ENCODE assay signal across 1 cellular context in genomic region chr10:21238717-21239116, GRCh38.
TF ChIP-seq lines count a peak whose summit lies in the region.

No MANE protein-coding gene starts in this region.

TF ChIP-seq in GM23338, 12 proteins besides CTCF, POLR2A, EP300 and RAD21 (continued from another document):
- TF ChIP-seq ZNF462 (CRISPR knock-in tag; IDR thresholded peaks at IDR 0.05), result no peak
- TF ChIP-seq STAT1 (IDR thresholded peaks at IDR 0.05; ENCODE audit: unreplicated experiment), result no peak
- no peak for TF ChIP-seq ZNF331 (CRISPR knock-in tag; IDR thresholded peaks at IDR 0.05; ENCODE audit: low read depth)
- no peak for TF ChIP-seq ETS1 (IDR thresholded peaks at IDR 0.05)
- no peak for TF ChIP-seq CREB1 (CRISPR knock-in tag; IDR thresholded peaks at IDR 0.05; ENCODE audit: low read depth)
- no peak for TF ChIP-seq REST (IDR thresholded peaks at IDR 0.05; ENCODE audit: unreplicated experiment)
- no peak for TF ChIP-seq ZNF114 (CRISPR knock-in tag; IDR thresholded peaks at IDR 0.05)
